In the genomic region with DNA sequence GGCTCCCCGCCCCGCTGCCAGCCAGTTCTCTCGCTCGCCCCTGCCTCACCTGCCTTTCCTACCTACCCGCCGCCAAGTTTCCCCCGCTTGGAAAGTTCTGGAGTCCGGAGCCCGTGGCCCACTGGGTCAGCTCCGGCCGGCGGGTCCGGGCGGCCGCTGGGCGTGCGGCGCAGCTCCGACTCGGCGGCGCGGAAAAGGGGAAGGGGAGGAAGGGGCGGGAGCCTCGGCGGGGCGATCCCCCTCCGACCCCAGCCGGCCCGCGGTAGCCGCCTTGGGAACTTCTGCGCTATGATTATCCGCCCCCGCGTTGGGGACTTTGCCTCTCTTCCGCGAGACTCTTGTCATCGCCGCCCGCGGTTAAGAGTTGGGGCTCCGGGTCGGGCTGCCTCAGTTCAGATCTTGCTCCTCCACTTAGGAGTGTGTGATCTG, we compare ENCODE assay signal across 8 cellular contexts. TPM values are rescaled to one million over a fixed set of nuclear protein-coding genes. Genes with fewer than 3 reads are reported as not detected.
DNase-seq lines count a peak whose midpoint lies in the region; ATAC-seq and TF ChIP-seq lines count a peak whose summit lies in the region.

No MANE protein-coding gene starts in this region.

- H3K4me3 Mint-ChIP-seq in CD4-positive, alpha-beta memory T cell, result peak overlapping the region; percentile 80 to 94 (median 90)
- H3K4me3 Mint-ChIP-seq in activated CD8-positive, alpha-beta memory T cell treated with anti-CD3 and anti-CD28 coated beads, Interleukin-2, amount 10 ng/mL, durations not matched to agents 7 days and 5 days, result peak overlapping the region; percentile 86

- no peaks in the 10 kb centered on the region for H3K27me3 Mint-ChIP-seq in CD4-positive, alpha-beta memory T cell
- H3K27me3 Mint-ChIP-seq in activated CD8-positive, alpha-beta memory T cell treated with anti-CD3 and anti-CD28 coated beads, Interleukin-2, amount 10 ng/mL, durations not matched to agents 7 days and 5 days, result peaks cover 2% of the 10 kb centered on the region

- peaks cover 20% of the 10 kb centered on the region for H3K4me1 ChIP-seq in CD4-positive, alpha-beta memory T cell (ENCODE audit: insufficient read depth, low read length)
- no peaks in the 10 kb centered on the region for H3K4me1 ChIP-seq in esophagus (ENCODE audit: control insufficient read depth in 2 of 2, insufficient read depth in 2 of 2, low read length in 1 of 2)

- no peaks in the 10 kb centered on the region for H3K9me2 ChIP-seq in neural cell (ENCODE audit: insufficient read depth, low read length)

- peak overlapping the region; percentile 88 for H3K27ac ChIP-seq in CD4-positive, alpha-beta memory T cell (ENCODE audit: low read depth, low read length)
- H3K27ac ChIP-seq in esophagus (ENCODE audit: low read depth in 2 of 2, low read length in 1 of 2) (peak overlapping the region; percentile 65), neural cell (ENCODE audit: low read length) (no peak overlapping the region), substantia nigra (ENCODE audit: low read depth, low read length, poor library complexity, severe bottlenecking) (peak overlapping the region; percentile 68)

- H3K36me3 Mint-ChIP-seq in CD4-positive, alpha-beta memory T cell, result peaks cover 0 to 5% of the 10 kb centered on the region in 2 donors
- peaks cover 3% of the 10 kb centered on the region for H3K36me3 Mint-ChIP-seq in activated CD8-positive, alpha-beta memory T cell treated with anti-CD3 and anti-CD28 coated beads, Interleukin-2, amount 10 ng/mL, durations not matched to agents 7 days and 5 days

- no peaks in the 10 kb centered on the region for H3K36me3 ChIP-seq in CD4-positive, alpha-beta memory T cell (ENCODE audit: insufficient read depth, low read length)
- H3K36me3 ChIP-seq in esophagus (ENCODE audit: control insufficient read depth in 2 of 2, insufficient read depth in 2 of 2, low read length in 1 of 2), result no peaks in the 10 kb centered on the region
- no peaks in the 10 kb centered on the region for H3K36me3 ChIP-seq in neural cell (ENCODE audit: insufficient read depth, low read length)

- H2AFZ ChIP-seq in neural cell (ENCODE audit: low read depth, low read length), result no peak overlapping the region

- no peaks in the 10 kb centered on the region for H3K27me3 ChIP-seq in CD4-positive, alpha-beta memory T cell (ENCODE audit: insufficient read depth, low read length)
- no peaks in the 10 kb centered on the region for H3K27me3 ChIP-seq in esophagus (ENCODE audit: control insufficient read depth in 1 of 2, insufficient read depth in 2 of 2, low read length in 2 of 2)
- H3K27me3 ChIP-seq in neural cell (ENCODE audit: insufficient read depth, low read depth, low read length), result peaks cover 44% of the 10 kb centered on the region

- no peaks in the 10 kb centered on the region for H3K9me3 Mint-ChIP-seq in CD4-positive, alpha-beta memory T cell
- H3K9me3 Mint-ChIP-seq in activated CD8-positive, alpha-beta memory T cell treated with anti-CD3 and anti-CD28 coated beads, Interleukin-2, amount 10 ng/mL, durations not matched to agents 7 days and 5 days (ENCODE audit: low read depth), result no peaks in the 10 kb centered on the region

- peak overlapping the region; percentile 53 for H3K9ac ChIP-seq in neural cell (ENCODE audit: low read length)

- CTCF ChIA-PET in CD4-positive, alpha-beta memory T cell (lab: Charles Lee; ENCODE audit: partially characterized antibody), result interaction anchor here (0.7 to 3.2 kb wide), 12 partner anchors 8 to 489 kb away, joined by 3 to 20 read pairs (median 4); partner anchors contain the start of gene SF3B5
- CTCF ChIA-PET in activated CD8-positive, alpha-beta memory T cell treated with anti-CD3 and anti-CD28 coated beads, Interleukin-2, amount 10 ng/mL, durations not matched to agents 7 days and 5 days (lab: Charles Lee), result interaction anchor here (1.1 to 2.3 kb wide), 8 partner anchors 9 to 124 kb away, joined by 3 to 18 read pairs (median 5); partner anchors contain the start of gene SF3B5

- POLR2A ChIA-PET in CD4-positive, alpha-beta memory T cell (lab: Charles Lee; ENCODE audit: partially characterized antibody), result interaction anchor here (0.7 to 5.6 kb wide), 24 partner anchors 9 to 1917 kb away, joined by 3 to 137 read pairs (median 4); partner anchors contain the start of genes ADAT2, LTV1, NMBR and PEX3

- intact Hi-C loops in CD4-positive, alpha-beta memory T cell (cut with micrococcal nuclease), result loop anchor here (1.0 to 10.0 kb wide), 5 partner anchors 31 to 222 kb away; partner anchors contain the start of genes LTV1 and SF3B5

- TF ChIP-seq RAD21 in neural cell (conservative IDR thresholded peaks at IDR 0.05), result no peak

- peaks cover 21 to 36% (median 28%) of the 10 kb centered on the region in 4 donors for H3K4me1 Mint-ChIP-seq in CD4-positive, alpha-beta memory T cell
- H3K4me1 Mint-ChIP-seq in activated CD8-positive, alpha-beta memory T cell treated with anti-CD3 and anti-CD28 coated beads, Interleukin-2, amount 10 ng/mL, durations not matched to agents 7 days and 5 days, result peaks cover 46% of the 10 kb centered on the region

- no peak for TF ChIP-seq EP300 in neural cell (conservative IDR thresholded peaks at IDR 0.05; ENCODE audit: poor library complexity, severe bottlenecking)

- no peaks in the 10 kb centered on the region for H3F3A ChIP-seq in neural cell (ENCODE audit: insufficient read depth, low read length, poor library complexity, severe bottlenecking)

- peak overlapping the region; percentile 30 for H3K4me2 ChIP-seq in neural cell (ENCODE audit: low read length)

- no peaks in the 10 kb centered on the region for H3K9me3 ChIP-seq in CD4-positive, alpha-beta memory T cell (ENCODE audit: control insufficient read depth in 1 of 2, low read length in 2 of 2)
- no peaks in the 10 kb centered on the region for H3K9me3 ChIP-seq in esophagus (ENCODE audit: control insufficient read depth in 2 of 2, insufficient read depth in 1 of 2, low read depth in 1 of 2, low read length in 1 of 2)
- no peaks in the 10 kb centered on the region for H3K9me3 ChIP-seq in neural cell (ENCODE audit: low read length)

- ATAC-seq in GM21619 (IDR thresholded peaks at IDR 0.05; ENCODE audit: unreplicated experiment), result peak; percentile 12
- ATAC-seq in activated CD8-positive, alpha-beta memory T cell treated with anti-CD3 and anti-CD28 coated beads, Interleukin-2, amount 10 ng/mL, durations not matched to agents 7 days and 5 days, result peak; percentile 15

- no peaks in the 10 kb centered on the region for H4K20me1 ChIP-seq in neural cell (ENCODE audit: insufficient read depth)

- H3K4me3 ChIP-seq in CD4-positive, alpha-beta memory T cell (ENCODE audit: low read length in 2 of 2), result peak overlapping the region; percentile 24 to 91
- peak overlapping the region; percentile 71 to 86 for H3K4me3 ChIP-seq in esophagus (ENCODE audit: low read depth in 1 of 2, low read length in 2 of 2)
- peak overlapping the region; percentile 94 for H3K4me3 ChIP-seq in neural cell (ENCODE audit: low read length)

- WGBS in esophagus, 2 donors, result 0 to 1% methylated on average over 44 of the region's 44 CpGs

- DNase-seq in CD4-positive, alpha-beta memory T cell, result peak; percentile 41 to 71 (median 47)
- peak; percentile 56 to 64 for DNase-seq in Kasumi-1 (lab: John Stamatoyannopoulos, UW)
- peak; percentile 72 for DNase-seq in activated CD8-positive, alpha-beta memory T cell treated with anti-CD3 and anti-CD28 coated beads, Interleukin-2, amount 10 ng/mL, durations not matched to agents 7 days and 5 days
- peak in 12 of 49 donors; percentile 2 to 74 (median 19) for DNase-seq in substantia nigra (lab: John Stamatoyannopoulos, UW)
- DNase-seq in KG1 (lab: John Stamatoyannopoulos, UW), result no peak

- H3K27ac Mint-ChIP-seq in CD4-positive, alpha-beta memory T cell, result peak overlapping the region; percentile 62 to 98 (median 94)
- peak overlapping the region; percentile 91 for H3K27ac Mint-ChIP-seq in activated CD8-positive, alpha-beta memory T cell treated with anti-CD3 and anti-CD28 coated beads, Interleukin-2, amount 10 ng/mL, durations not matched to agents 7 days and 5 days

- no peaks in the 10 kb centered on the region for H3K79me2 ChIP-seq in neural cell (replicated peaks; ENCODE audit: insufficient read depth, low read length)

- TF ChIP-seq CTCF in neural cell (IDR thresholded peaks at IDR 0.05; ENCODE audit: poor library complexity, severe bottlenecking), result no peak

TF ChIP-seq in neural cell, 6 proteins besides CTCF, POLR2A, EP300 and RAD21 (continues in another document):
- TF ChIP-seq SMC3 (conservative IDR thresholded peaks at IDR 0.05; ENCODE audit: poor library complexity), result no peak

RNA-seq across cellular contexts. Expression of gene SF3B5, which starts 31.0 kb away (rescaled TPM):
- 10 to 100 TPM; 87.2 to 91.7 TPM for total RNA-seq in CD4-positive, alpha-beta memory T cell
- polyA plus RNA-seq in CD4-positive, alpha-beta memory T cell, result 100 to 1,000 TPM; 339 to 379 TPM
- total RNA-seq in activated CD8-positive, alpha-beta memory T cell treated with anti-CD3 and anti-CD28 coated beads, Interleukin-2, amount 10 ng/mL, durations not matched to agents 7 days and 5 days, result 100 to 1,000 TPM; 151 to 176 TPM
- polyA plus RNA-seq in esophagus (100 to 1,000 TPM in 1 of 2 donors, 10 to 100 TPM in 1; 65.5 to 206 TPM), neural cell (246 and 257 TPM in 2 replicates)
- 80.6 and 92.4 TPM in 2 replicates for polyA minus RNA-seq in neural cell

RNA-seq across cellular contexts. Expression of gene PLAGL1, which starts 56.4 kb away (rescaled TPM):
- total RNA-seq in CD4-positive, alpha-beta memory T cell, result 1 to 10 TPM; 4.1 to 4.7 TPM
- 1 to 10 TPM in 1 of 2 donors, under 1 TPM in 1; 0.89 to 1.2 TPM for polyA plus RNA-seq in CD4-positive, alpha-beta memory T cell
- total RNA-seq in activated CD8-positive, alpha-beta memory T cell treated with anti-CD3 and anti-CD28 coated beads, Interleukin-2, amount 10 ng/mL, durations not matched to agents 7 days and 5 days, result 10 to 100 TPM; 14.7 to 23.0 TPM
- 10 to 100 TPM; 18.7 to 21.0 TPM for polyA plus RNA-seq in esophagus
- 22.3 and 34.0 TPM in 2 replicates for polyA plus RNA-seq in neural cell
- polyA minus RNA-seq in neural cell, result 17.0 and 28.8 TPM in 2 replicates

Comparison
In these comparisons a context has a peak if more than half of its experiments do, and no peak if none do; other contexts are left out.
1. RNA of gene PLAGL1, which starts 56.4 kb away (polyA plus RNA-seq): 22.3 to 34.0 TPM in neural cell and 18.7 to 21.0 TPM in esophagus; 0.89 to 1.2 TPM in CD4-positive, alpha-beta memory T cell; every median in the first group is over 4 times any median in the second.
2. Peak in every context shown above with its lines, with median percentiles within 50 percentile points of each other: H3K4me3 ChIP-seq.